In genomic region chr3:178532414-178532813, GRCh38 we compare ENCODE assay signal across 1 cellular context.
TF ChIP-seq lines count a peak whose summit lies in the region.

No MANE protein-coding gene starts in this region.

TF ChIP-seq in GM12878, 131 proteins besides CTCF, POLR2A, EP300 and RAD21 (continued from another document):
- 0 out of 2 replicates have a peak, but pooled peaks have one; percentile 43 for TF ChIP-seq SMAD5 (IDR thresholded peaks at IDR 0.05; ENCODE audit: low read depth)
- TF ChIP-seq CREM (IDR thresholded peaks at IDR 0.05; ENCODE audit: low read depth) = peak; percentile 76; the same call in 1 of the 2 replicates
- TF ChIP-seq PML (IDR thresholded peaks at IDR 0.05; ENCODE audit: low read length) = 0 out of 2 replicates have a peak, but pooled peaks have one; percentile 51
- no peak for TF ChIP-seq SMAD1 (IDR thresholded peaks at IDR 0.05; ENCODE audit: low read depth, partially characterized antibody)
- TF ChIP-seq, protein P1, sequence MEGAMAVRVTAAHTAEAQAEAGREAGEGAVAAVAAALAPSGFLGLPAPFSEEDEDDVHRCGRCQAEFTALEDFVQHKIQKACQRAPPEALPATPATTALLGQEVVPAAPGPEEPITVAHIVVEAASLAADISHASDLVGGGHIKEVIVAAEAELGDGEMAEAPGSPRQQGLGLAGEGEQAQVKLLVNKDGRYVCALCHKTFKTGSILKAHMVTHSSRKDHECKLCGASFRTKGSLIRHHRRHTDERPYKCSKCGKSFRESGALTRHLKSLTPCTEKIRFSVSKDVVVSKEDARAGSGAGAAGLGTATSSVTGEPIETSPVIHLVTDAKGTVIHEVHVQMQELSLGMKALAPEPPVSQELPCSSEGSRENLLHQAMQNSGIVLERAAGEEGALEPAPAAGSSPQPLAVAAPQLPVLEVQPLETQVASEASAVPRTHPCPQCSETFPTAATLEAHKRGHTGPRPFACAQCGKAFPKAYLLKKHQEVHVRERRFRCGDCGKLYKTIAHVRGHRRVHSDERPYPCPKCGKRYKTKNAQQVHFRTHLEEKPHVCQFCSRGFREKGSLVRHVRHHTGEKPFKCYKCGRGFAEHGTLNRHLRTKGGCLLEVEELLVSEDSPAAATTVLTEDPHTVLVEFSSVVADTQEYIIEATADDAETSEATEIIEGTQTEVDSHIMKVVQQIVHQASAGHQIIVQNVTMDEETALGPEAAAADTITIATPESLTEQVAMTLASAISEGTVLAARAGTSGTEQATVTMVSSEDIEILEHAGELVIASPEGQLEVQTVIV (IDR thresholded peaks at IDR 0.05; ENCODE audit: borderline replicate concordance, partially characterized antibody) = no peak
- no peak for TF ChIP-seq HDAC2 (IDR thresholded peaks at IDR 0.05)
- TF ChIP-seq RB1 (IDR thresholded peaks at IDR 0.05; ENCODE audit: borderline replicate concordance) = no peak
- TF ChIP-seq CREB1 (IDR thresholded peaks at IDR 0.05; ENCODE audit: low read depth) = no peak; the same call in 1 of the 2 replicates
- no peak for TF ChIP-seq PAX8 (IDR thresholded peaks at IDR 0.05)
- no peak for TF ChIP-seq HDGF (IDR thresholded peaks at IDR 0.05)
- TF ChIP-seq, protein P2, sequence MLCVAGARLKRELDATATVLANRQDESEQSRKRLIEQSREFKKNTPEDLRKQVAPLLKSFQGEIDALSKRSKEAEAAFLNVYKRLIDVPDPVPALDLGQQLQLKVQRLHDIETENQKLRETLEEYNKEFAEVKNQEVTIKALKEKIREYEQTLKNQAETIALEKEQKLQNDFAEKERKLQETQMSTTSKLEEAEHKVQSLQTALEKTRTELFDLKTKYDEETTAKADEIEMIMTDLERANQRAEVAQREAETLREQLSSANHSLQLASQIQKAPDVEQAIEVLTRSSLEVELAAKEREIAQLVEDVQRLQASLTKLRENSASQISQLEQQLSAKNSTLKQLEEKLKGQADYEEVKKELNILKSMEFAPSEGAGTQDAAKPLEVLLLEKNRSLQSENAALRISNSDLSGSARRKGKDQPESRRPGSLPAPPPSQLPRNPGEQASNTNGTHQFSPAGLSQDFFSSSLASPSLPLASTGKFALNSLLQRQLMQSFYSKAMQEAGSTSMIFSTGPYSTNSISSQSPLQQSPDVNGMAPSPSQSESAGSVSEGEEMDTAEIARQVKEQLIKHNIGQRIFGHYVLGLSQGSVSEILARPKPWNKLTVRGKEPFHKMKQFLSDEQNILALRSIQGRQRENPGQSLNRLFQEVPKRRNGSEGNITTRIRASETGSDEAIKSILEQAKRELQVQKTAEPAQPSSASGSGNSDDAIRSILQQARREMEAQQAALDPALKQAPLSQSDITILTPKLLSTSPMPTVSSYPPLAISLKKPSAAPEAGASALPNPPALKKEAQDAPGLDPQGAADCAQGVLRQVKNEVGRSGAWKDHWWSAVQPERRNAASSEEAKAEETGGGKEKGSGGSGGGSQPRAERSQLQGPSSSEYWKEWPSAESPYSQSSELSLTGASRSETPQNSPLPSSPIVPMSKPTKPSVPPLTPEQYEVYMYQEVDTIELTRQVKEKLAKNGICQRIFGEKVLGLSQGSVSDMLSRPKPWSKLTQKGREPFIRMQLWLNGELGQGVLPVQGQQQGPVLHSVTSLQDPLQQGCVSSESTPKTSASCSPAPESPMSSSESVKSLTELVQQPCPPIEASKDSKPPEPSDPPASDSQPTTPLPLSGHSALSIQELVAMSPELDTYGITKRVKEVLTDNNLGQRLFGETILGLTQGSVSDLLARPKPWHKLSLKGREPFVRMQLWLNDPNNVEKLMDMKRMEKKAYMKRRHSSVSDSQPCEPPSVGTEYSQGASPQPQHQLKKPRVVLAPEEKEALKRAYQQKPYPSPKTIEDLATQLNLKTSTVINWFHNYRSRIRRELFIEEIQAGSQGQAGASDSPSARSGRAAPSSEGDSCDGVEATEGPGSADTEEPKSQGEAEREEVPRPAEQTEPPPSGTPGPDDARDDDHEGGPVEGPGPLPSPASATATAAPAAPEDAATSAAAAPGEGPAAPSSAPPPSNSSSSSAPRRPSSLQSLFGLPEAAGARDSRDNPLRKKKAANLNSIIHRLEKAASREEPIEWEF (IDR thresholded peaks at IDR 0.05; ENCODE audit: insufficient replicate concordance, low read depth, low read length) = no peak
- no peak for TF ChIP-seq EGR1 (IDR thresholded peaks at IDR 0.05; ENCODE audit: borderline replicate concordance in 1 of 2, low read depth in 2 of 2, low read length in 2 of 2)
- TF ChIP-seq BRCA1 (IDR thresholded peaks at IDR 0.05; ENCODE audit: low read depth, low read length) = no peak
- TF ChIP-seq GABPA (IDR thresholded peaks at IDR 0.05; ENCODE audit: low read depth) = peak; percentile 58; the same call in 1 of the 2 replicates
- TF ChIP-seq ZNF207 (IDR thresholded peaks at IDR 0.05; ENCODE audit: borderline replicate concordance) = no peak
- TF ChIP-seq NFYA (IDR thresholded peaks at IDR 0.05; ENCODE audit: borderline replicate concordance, low read depth, low read length) = no peak
- TF ChIP-seq SUZ12 (IDR thresholded peaks at IDR 0.05; ENCODE audit: unreplicated experiment) = no peak
- TF ChIP-seq, protein P3, sequence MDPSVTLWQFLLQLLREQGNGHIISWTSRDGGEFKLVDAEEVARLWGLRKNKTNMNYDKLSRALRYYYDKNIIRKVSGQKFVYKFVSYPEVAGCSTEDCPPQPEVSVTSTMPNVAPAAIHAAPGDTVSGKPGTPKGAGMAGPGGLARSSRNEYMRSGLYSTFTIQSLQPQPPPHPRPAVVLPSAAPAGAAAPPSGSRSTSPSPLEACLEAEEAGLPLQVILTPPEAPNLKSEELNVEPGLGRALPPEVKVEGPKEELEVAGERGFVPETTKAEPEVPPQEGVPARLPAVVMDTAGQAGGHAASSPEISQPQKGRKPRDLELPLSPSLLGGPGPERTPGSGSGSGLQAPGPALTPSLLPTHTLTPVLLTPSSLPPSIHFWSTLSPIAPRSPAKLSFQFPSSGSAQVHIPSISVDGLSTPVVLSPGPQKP (IDR thresholded peaks at IDR 0.05; ENCODE audit: low read depth, low read length) = no peak
- 0 out of 4 replicates have a peak, but pooled peaks of 1 of the 2 experiments have one; percentile 29 for TF ChIP-seq SRF (IDR thresholded peaks at IDR 0.05; ENCODE audit: low read depth in 2 of 2, low read length in 2 of 2)
- TF ChIP-seq ATF2 (IDR thresholded peaks at IDR 0.05; ENCODE audit: low read length) = peak; percentile 76; the same call in 1 of the 2 replicates
- peak; percentile 44; the same call in 1 of the 2 replicates for TF ChIP-seq SREBF1 (IDR thresholded peaks at IDR 0.05; ENCODE audit: low read length)
- no peak for TF ChIP-seq CBX3 (IDR thresholded peaks at IDR 0.05; ENCODE audit: borderline replicate concordance, low read depth)
- no peak for TF ChIP-seq YY1 (IDR thresholded peaks at IDR 0.05; ENCODE audit: low read depth, low read length)
- TF ChIP-seq KDM1A (IDR thresholded peaks at IDR 0.05; ENCODE audit: borderline replicate concordance) = no peak
- peak; percentile 85 for TF ChIP-seq NFIC (IDR thresholded peaks at IDR 0.05; ENCODE audit: low read depth, low read length)
- no peak for TF ChIP-seq YBX1 (IDR thresholded peaks at IDR 0.05)
- no peak for TF ChIP-seq TAF1 (IDR thresholded peaks at IDR 0.05; ENCODE audit: borderline replicate concordance, low read depth, low read length)
- no peak for TF ChIP-seq NBN (IDR thresholded peaks at IDR 0.05)
- no peak for TF ChIP-seq TBL1XR1 (IDR thresholded peaks at IDR 0.05; ENCODE audit: low read depth, low read length)
- no peak for TF ChIP-seq ESRRA (IDR thresholded peaks at IDR 0.05; ENCODE audit: low read length)
- no peak for TF ChIP-seq ZSCAN29 (IDR thresholded peaks at IDR 0.05)
- no peak for TF ChIP-seq HCFC1 (IDR thresholded peaks at IDR 0.05; ENCODE audit: low read length)
- TF ChIP-seq KLF5 (IDR thresholded peaks at IDR 0.05; ENCODE audit: partially characterized antibody) = no peak
- 0 out of 2 replicates have a peak, but pooled peaks have one; percentile 4 for TF ChIP-seq SMC3 (IDR thresholded peaks at IDR 0.05; ENCODE audit: borderline replicate concordance, low read length)
- TF ChIP-seq SREBF2 (IDR thresholded peaks at IDR 0.05; ENCODE audit: low read length) = no peak
- no peak for TF ChIP-seq SUPT20H (IDR thresholded peaks at IDR 0.05; ENCODE audit: borderline replicate concordance, control insufficient read depth, low read depth, low read length)
- no peak for TF ChIP-seq CHD1 (IDR thresholded peaks at IDR 0.05; ENCODE audit: low read depth, low read length)
- no peak for TF ChIP-seq MYC (IDR thresholded peaks at IDR 0.05; ENCODE audit: insufficient read depth, insufficient read length, insufficient replicate concordance, low read length, severe bottlenecking)
- no peak for TF ChIP-seq FOS (IDR thresholded peaks at IDR 0.05; ENCODE audit: borderline replicate concordance, extremely low read depth, insufficient read length)
- TF ChIP-seq TCF7 (IDR thresholded peaks at IDR 0.05; ENCODE audit: borderline replicate concordance) = no peak
- TF ChIP-seq, protein P4, sequence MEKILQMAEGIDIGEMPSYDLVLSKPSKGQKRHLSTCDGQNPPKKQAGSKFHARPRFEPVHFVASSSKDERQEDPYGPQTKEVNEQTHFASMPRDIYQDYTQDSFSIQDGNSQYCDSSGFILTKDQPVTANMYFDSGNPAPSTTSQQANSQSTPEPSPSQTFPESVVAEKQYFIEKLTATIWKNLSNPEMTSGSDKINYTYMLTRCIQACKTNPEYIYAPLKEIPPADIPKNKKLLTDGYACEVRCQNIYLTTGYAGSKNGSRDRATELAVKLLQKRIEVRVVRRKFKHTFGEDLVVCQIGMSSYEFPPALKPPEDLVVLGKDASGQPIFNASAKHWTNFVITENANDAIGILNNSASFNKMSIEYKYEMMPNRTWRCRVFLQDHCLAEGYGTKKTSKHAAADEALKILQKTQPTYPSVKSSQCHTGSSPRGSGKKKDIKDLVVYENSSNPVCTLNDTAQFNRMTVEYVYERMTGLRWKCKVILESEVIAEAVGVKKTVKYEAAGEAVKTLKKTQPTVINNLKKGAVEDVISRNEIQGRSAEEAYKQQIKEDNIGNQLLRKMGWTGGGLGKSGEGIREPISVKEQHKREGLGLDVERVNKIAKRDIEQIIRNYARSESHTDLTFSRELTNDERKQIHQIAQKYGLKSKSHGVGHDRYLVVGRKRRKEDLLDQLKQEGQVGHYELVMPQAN (conservative IDR thresholded peaks at IDR 0.05) = no peak
- TF ChIP-seq TARDBP (IDR thresholded peaks at IDR 0.05; ENCODE audit: borderline replicate concordance) = no peak
- TF ChIP-seq POLR2AphosphoS2 (IDR thresholded peaks at IDR 0.05; ENCODE audit: low read depth, low read length) = no peak
- no peak for TF ChIP-seq NR2C1 (IDR thresholded peaks at IDR 0.05)
- no peak for TF ChIP-seq ASH2L (IDR thresholded peaks at IDR 0.05; ENCODE audit: borderline replicate concordance, low read depth)
- no peak for TF ChIP-seq SP1 (IDR thresholded peaks at IDR 0.05; ENCODE audit: low read depth, low read length)
- TF ChIP-seq SKIL (IDR thresholded peaks at IDR 0.05; ENCODE audit: low read depth, poor library complexity, severe bottlenecking) = peak; percentile 31
- TF ChIP-seq ZNF217 (IDR thresholded peaks at IDR 0.05) = peak; percentile 88; the same call in 1 of the 2 replicates
- TF ChIP-seq HDAC6 (IDR thresholded peaks at IDR 0.05; ENCODE audit: unreplicated experiment) = no peak
- TF ChIP-seq TCF12 (IDR thresholded peaks at IDR 0.05; ENCODE audit: low read depth, low read length) = no peak
